9 cellular contexts compared by ENCODE assay signal in the genomic region with DNA sequence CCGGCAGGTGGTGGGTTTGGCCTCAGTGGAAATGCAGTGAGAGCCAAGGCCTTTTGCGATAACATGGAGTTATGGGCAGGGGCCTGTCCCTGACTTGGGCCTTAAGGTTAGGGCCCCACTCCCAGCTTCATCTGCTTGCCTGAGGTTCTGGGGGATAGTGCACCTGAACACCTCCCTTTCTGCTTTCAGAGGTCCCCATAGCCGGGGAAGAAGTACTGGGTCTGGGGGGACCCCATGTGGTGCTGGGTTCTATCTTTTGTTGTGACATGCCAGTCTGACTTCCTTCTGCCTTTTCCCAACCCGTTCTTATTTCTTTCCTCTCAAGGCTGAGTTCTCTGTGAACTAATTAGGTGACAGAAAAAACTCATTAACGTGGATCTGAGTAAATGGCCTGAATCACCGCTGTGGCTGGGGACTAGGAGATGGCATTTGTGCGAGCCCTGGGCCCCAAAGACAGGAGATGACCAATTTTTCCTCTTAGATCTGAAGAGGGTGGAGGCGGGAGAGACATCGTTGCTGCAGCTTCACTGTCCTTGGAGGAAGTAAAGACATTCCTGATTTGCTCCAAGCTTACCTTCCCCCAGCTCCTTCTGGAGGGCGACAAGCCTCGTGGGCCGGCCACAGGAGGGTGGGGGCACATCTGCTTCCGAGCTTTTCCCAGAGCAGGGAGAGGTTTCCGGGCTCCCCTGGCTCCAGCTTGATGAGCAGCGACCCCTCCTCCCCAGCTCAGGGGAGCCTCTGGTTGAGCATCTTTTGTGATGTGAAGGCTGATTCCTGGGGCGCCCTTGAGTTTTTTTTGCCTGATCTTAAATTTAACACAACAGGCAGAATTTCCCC. TPM values are rescaled to one million over a fixed set of nuclear protein-coding genes. Genes with fewer than 3 reads are reported as not detected.
DNase-seq lines count a peak whose midpoint lies in the region; ATAC-seq and TF ChIP-seq lines count a peak whose summit lies in the region.
"Had no signal": no experiment of that assay in that cellular context is flagged by ENCODE, and none has a peak within 500 bp of the region (broad histone marks: within the 10 kb centered on the region; RNA-seq: fewer than 3 reads in every experiment).

No MANE protein-coding gene starts in this region.

- TF ChIP-seq POLR2A in right lobe of liver (IDR thresholded peaks at IDR 0.05), result no peak
- TF ChIP-seq POLR2A in GM18505 (IDR thresholded peaks at IDR 0.05; ENCODE audit: borderline replicate concordance, extremely low read depth, insufficient read depth, insufficient read length), result no peak

- H3K27ac Mint-ChIP-seq in H9, result peak overlapping the region in 1 of 3 experiments; percentile 82; a peak in 1 of 7 replicates

- TF ChIP-seq CTCF in A673 (conservative IDR thresholded peaks at IDR 0.05; ENCODE audit: low read depth, low read length) (no peak), H9 (conservative IDR thresholded peaks at IDR 0.05) (no peak), right lobe of liver (IDR thresholded peaks at IDR 0.05) (no peak), upper lobe of right lung (IDR thresholded peaks at IDR 0.05) (no peak)

- H3K36me3 ChIP-seq in A673 (ENCODE audit: insufficient read depth, low read length, poor library complexity, severe bottlenecking) (peaks cover 15% of the 10 kb centered on the region), right lobe of liver (no peaks in the 10 kb centered on the region), upper lobe of right lung (peaks cover 9% of the 10 kb centered on the region)

- H3K27ac ChIP-seq in A673 (ENCODE audit: low read depth, low read length, poor library complexity, severe bottlenecking) (peak overlapping the region; percentile 92), H9 (ENCODE audit: insufficient read length, low read depth, low read length) (no peak overlapping the region), right lobe of liver (peak overlapping the region; percentile 68 to 84 (median 79)), upper lobe of right lung (peak overlapping the region; percentile 84)

- H3K4me1 ChIP-seq in A673 (ENCODE audit: insufficient read depth, low read length, poor library complexity, severe bottlenecking) (peaks cover 25% of the 10 kb centered on the region), H9 (ENCODE audit: insufficient read depth, low read length) (peaks cover 2% of the 10 kb centered on the region; the same call in 1 of the 2 replicates), right lobe of liver (peaks cover 0 to 45% (median 20%) of the 10 kb centered on the region in 4 donors), upper lobe of right lung (peaks cover 59% of the 10 kb centered on the region)

- peak overlapping the region; percentile 47 for H3K4me2 ChIP-seq in H9 (ENCODE audit: insufficient read depth, insufficient read length, low read length)

- WGBS in H9 (ENCODE audit: extremely low coverage, insufficient read length, low lambda C conversion rate), result no CpG with 5 or more reads among the region's 16 CpGs
- WGBS in right lobe of liver (ENCODE audit: insufficient coverage, low coverage, low lambda C conversion rate, missing lambda C conversion rate), result 23% methylated on average over 8 of the region's 16 CpGs

- H3K9me3 Mint-ChIP-seq in H9, result no peaks in the 10 kb centered on the region; a peak in 1 of 5 replicates

- H2AFZ ChIP-seq in H9 (ENCODE audit: low read length), result no peak overlapping the region

- CTCF ChIA-PET in A673 (lab: Charles Lee), result no interaction called here

- H3K36me3 Mint-ChIP-seq in H9 (ENCODE audit: insufficient read depth in 1 of 3, low read depth in 3 of 3), result peaks cover 0 to 18% (median 3%) of the 10 kb centered on the region in 3 experiments; a peak in 5 of 7 replicates

- no peak overlapping the region for H2BK12ac ChIP-seq in H9 (ENCODE audit: insufficient read length, low read depth, low read length)

- H3K9ac ChIP-seq in H9 (ENCODE audit: extremely low read depth, insufficient read length, low read length), result peak overlapping the region; percentile 3

- H4K20me1 ChIP-seq in H9 (ENCODE audit: control insufficient read depth, insufficient read depth, insufficient read length), result no peaks in the 10 kb centered on the region

- peaks cover 4% of the 10 kb centered on the region for H3K79me1 ChIP-seq in H9 (ENCODE audit: insufficient read depth, low read depth, low read length, poor library complexity, severe bottlenecking)

- no peaks in the 10 kb centered on the region for H3K9me3 ChIP-seq in A673 (ENCODE audit: low read depth, low read length, poor library complexity, severe bottlenecking)
- H3K9me3 ChIP-seq in H9 (ENCODE audit: control insufficient read depth, low read depth, low read length), result no peaks in the 10 kb centered on the region
- no peaks in the 10 kb centered on the region for H3K9me3 ChIP-seq in right lobe of liver
- H3K9me3 ChIP-seq in upper lobe of right lung, result no peaks in the 10 kb centered on the region
- H3K9me3 ChIP-seq: mucosa of descending colon had no signal

- no peak overlapping the region for H4K5ac ChIP-seq in H9 (ENCODE audit: insufficient read length, low read depth, low read length)

- no peak overlapping the region for H3K4ac ChIP-seq in H9 (ENCODE audit: low read depth, low read length)

- no peak for DNase-seq in A673 (ENCODE audit: low spot score)
- no peak for DNase-seq in H9
- peak; percentile 34 for DNase-seq in astrocyte of the hippocampus (ENCODE audit: low read depth, low spot score)
- DNase-seq in right lobe of liver, result no peak
- DNase-seq in upper lobe of right lung, result no peak
- DNase-seq in activated CD4-positive, alpha-beta T cell treated with anti-CD3 and anti-CD28 coated beads for 48 hours, result no peak
- DNase-seq in globus pallidus (ENCODE audit: low spot score), result no peak

- H3K23me2 ChIP-seq in H9 (ENCODE audit: insufficient read length, low read depth, low read length, poor library complexity, severe bottlenecking), result peaks cover 17% of the 10 kb centered on the region

- H4K91ac ChIP-seq in H9 (ENCODE audit: insufficient read length, low read depth, low read length), result no peak overlapping the region

- ATAC-seq in right lobe of liver (no peak), upper lobe of right lung (no peak), GM18505 (IDR thresholded peaks at IDR 0.05; ENCODE audit: unreplicated experiment) (no peak)

- no peak overlapping the region for H3K56ac ChIP-seq in H9 (ENCODE audit: insufficient read length, low read depth, low read length)

- H2AK5ac ChIP-seq in H9 (ENCODE audit: insufficient read length, low read length), result no peak overlapping the region

- no peaks in the 10 kb centered on the region for H3K27me3 ChIP-seq in A673 (replicated peaks; ENCODE audit: insufficient read depth, low read depth, low read length, poor library complexity)
- H3K27me3 ChIP-seq in H9 (ENCODE audit: insufficient read depth, low read length), result no peaks in the 10 kb centered on the region; the same call in 1 of the 2 replicates
- no peaks in the 10 kb centered on the region for H3K27me3 ChIP-seq in right lobe of liver
- H3K27me3 ChIP-seq in upper lobe of right lung, result no peaks in the 10 kb centered on the region

- H3K14ac ChIP-seq in H9 (ENCODE audit: insufficient read depth, low read length), result no peak overlapping the region; the same call in 1 of the 2 replicates

- H2BK20ac ChIP-seq in H9 (ENCODE audit: low read depth, low read length, poor library complexity, severe bottlenecking), result no peak overlapping the region

- TSS peak; percentile 26 for BruUV-seq in A673 (replicated peaks; lab: Mats Ljungman, UMichigan)

- no peak overlapping the region for H3K18ac ChIP-seq in H9 (ENCODE audit: insufficient read length, low read depth, low read length)

- peak overlapping the region; percentile 84 to 93 for H3K4me3 Mint-ChIP-seq in H9

- no peak overlapping the region for H4K8ac ChIP-seq in H9 (replicated peaks; ENCODE audit: insufficient read length, low read depth, low read length)

- no peak overlapping the region for H2BK120ac ChIP-seq in H9 (ENCODE audit: low read depth, low read length, poor library complexity, severe bottlenecking)

- H3K4me3 ChIP-seq in A673 (ENCODE audit: low read depth, low read length, poor library complexity, severe bottlenecking), result peak overlapping the region; percentile 95
- peak overlapping the region; percentile 71 to 80 (median 73) for H3K4me3 ChIP-seq in right lobe of liver
- H3K4me3 ChIP-seq in upper lobe of right lung, result peak overlapping the region; percentile 88

- H3K4me1 Mint-ChIP-seq in H9, result peaks cover 39 to 40% of the 10 kb centered on the region in 2 experiments

- H2BK15ac ChIP-seq in H9 (ENCODE audit: low read depth, low read length), result no peak overlapping the region

- H3K27me3 Mint-ChIP-seq in H9 (ENCODE audit: low read depth), result peaks cover 15% of the 10 kb centered on the region

- intact Hi-C loops in A673 (cut with micrococcal nuclease; ENCODE audit: unreplicated experiment), result no loop called here
- intact Hi-C loops in right lobe of liver (cut with DNase I), result no loop called here
- intact Hi-C loops in upper lobe of right lung (cut with DNase I), result no loop called here

- POLR2A ChIA-PET in A673 (lab: Charles Lee; ENCODE audit: low non-redundant PET), result no interaction called here

- no peak overlapping the region for H2BK5ac ChIP-seq in H9 (ENCODE audit: insufficient read length, low read length)

- no peak overlapping the region for H3K23ac ChIP-seq in H9 (ENCODE audit: insufficient read length, low read depth, low read length)

- no peak overlapping the region for H3T11ph ChIP-seq in H9 (ENCODE audit: low read length)

- H3K79me2 ChIP-seq in H9 (ENCODE audit: insufficient read depth, low read length), result peaks cover 13% of the 10 kb centered on the region; the same call in 1 of the 2 replicates

RNA-seq across cellular contexts. Expression of gene AGAP3, which starts 2.0 kb away (rescaled TPM):
- total RNA-seq in A673 (2021) (115 and 133 TPM in 2 replicates), H9 (2021) (97.7 and 99.6 TPM in 2 replicates), right lobe of liver (10 to 100 TPM; 36.3 to 44.3 (median 39.5) TPM), upper lobe of right lung (152 TPM)

RNA-seq across cellular contexts. Expression of gene TMUB1, which starts 4.9 kb away (rescaled TPM):
- total RNA-seq in A673 (2021), result 43.8 and 44.7 TPM in 2 replicates
- 45.4 and 53.6 TPM in 2 replicates for total RNA-seq in H9 (2021)
- total RNA-seq in right lobe of liver, result 10 to 100 TPM; 27.7 to 63.1 (median 41.8) TPM
- 36.3 TPM for total RNA-seq in upper lobe of right lung

RNA-seq across cellular contexts. Expression of gene FASTK, which starts 7.6 kb away (rescaled TPM):
- total RNA-seq in A673 (2021) (70.8 and 80.5 TPM in 2 replicates), H9 (2021) (57.8 and 59.5 TPM in 2 replicates), right lobe of liver (10 to 100 TPM; 33.4 to 48.8 (median 43.9) TPM), upper lobe of right lung (54.2 TPM)

RNA-seq across cellular contexts. Expression of gene SLC4A2, which starts 28.8 kb away (rescaled TPM):
- total RNA-seq in A673 (2021) (213 and 222 TPM in 2 replicates), H9 (2021) (136 and 138 TPM in 2 replicates), right lobe of liver (100 to 1,000 TPM in 4 of 6 experiments, 10 to 100 TPM in 2; 74.0 to 140 (median 106) TPM), upper lobe of right lung (178 TPM)

RNA-seq across cellular contexts. Expression of gene CDK5, which starts 30.5 kb away (rescaled TPM):
- 21.1 and 25.7 TPM in 2 replicates for total RNA-seq in A673 (2021)
- total RNA-seq in H9 (2021), result 16.3 and 19.9 TPM in 2 replicates
- total RNA-seq in right lobe of liver, result 1 to 10 TPM; 5.0 to 9.6 (median 6.1) TPM
- 10.4 TPM for total RNA-seq in upper lobe of right lung
